In genomic region chr11:61964058-61964940, GRCh38 we compare ENCODE assay signal across 9 cellular contexts. TPM values are rescaled to one million over a fixed set of nuclear protein-coding genes. Genes with fewer than 3 reads are reported as not detected.
DNase-seq lines count a peak whose midpoint lies in the region; TF ChIP-seq lines count a peak whose summit lies in the region.
"Not testable (repeated sequence)": the region's sequence is repeated elsewhere in the genome, so short reads cannot be mapped to it uniquely, and the experiment has no call there.
"Had no signal": no experiment of that assay in that cellular context is flagged by ENCODE, and none has a peak within 500 bp of the region (broad histone marks: within the 10 kb centered on the region; RNA-seq: fewer than 3 reads in every experiment).

No MANE protein-coding gene starts in this region.

- BruUV-seq in PC-9 (replicated peaks; lab: Mats Ljungman, UMichigan): not testable (repeated sequence)

- not testable (repeated sequence) for H3K27me3 ChIP-seq in PC-9 (ENCODE audit: insufficient read depth, low read depth); mucosa of rectum (ENCODE audit: control insufficient read depth in 2 of 2, insufficient read depth in 2 of 2, low read length in 2 of 2); uterus

- DNase-seq in PC-9 (peak; percentile 64 to 71), cardiac fibroblast (ENCODE audit: low read depth in 2 of 2) (peak; percentile 20 to 27), uterus (peak in 1 of 2 donors; percentile 49)
- DNase-seq in activated T-cell treated with anti-CD3 and anti-CD28 coated beads, Interleukin-2, amount 50 U/mL, for 1 hour: peak; percentile 48
- DNase-seq in foreskin fibroblast; skeletal muscle cell (ENCODE audit: low read depth): not testable (repeated sequence)

- H3K9ac ChIP-seq in mucosa of rectum (ENCODE audit: low read depth in 1 of 2, low read length in 2 of 2): peak overlapping the region; percentile 64 to 97

- H3F3A ChIP-seq in PC-9 (ENCODE audit: insufficient read depth, low read depth): peaks cover 85% of the 10 kb centered on the region

- POLR2A ChIA-PET in PC-9 (lab: Charles Lee; ENCODE audit: unreplicated experiment): interaction anchor here (0.5 to 0.7 kb wide), 4 partner anchors 25 to 922 kb away, joined by 3 to 15 read pairs (median 6); no protein-coding TSS in a partner anchor

- H3K27ac ChIP-seq in PC-9 (peak overlapping the region; percentile 99), mucosa of rectum (ENCODE audit: low read depth in 2 of 2, low read length in 2 of 2) (peak overlapping the region; percentile 97 to 100), uterus (peak overlapping the region; percentile 100)

- H3K36me3 ChIP-seq in PC-9 (ENCODE audit: low read depth): peaks cover 31% of the 10 kb centered on the region
- H3K36me3 ChIP-seq in mucosa of rectum (ENCODE audit: control insufficient read depth in 2 of 2, insufficient read depth in 2 of 2, low read length in 2 of 2): peaks cover 28 to 39% of the 10 kb centered on the region in 2 donors
- not testable (repeated sequence) for H3K36me3 ChIP-seq in uterus

- peak overlapping the region; percentile 86; the same call in 1 of the 2 replicates for H3K4me3 ChIP-seq in GM08714 (ENCODE audit: low read length)
- H3K4me3 ChIP-seq in PC-9: peak overlapping the region; percentile 97
- H3K4me3 ChIP-seq in cardiac fibroblast (replicated peaks in 1 of 2; ENCODE audit: low read depth in 2 of 2, low read length in 2 of 2): peak overlapping the region; percentile 85 to 98
- peak overlapping the region; percentile 97 to 100 for H3K4me3 ChIP-seq in foreskin fibroblast (ENCODE audit: low read depth in 1 of 2, low read length in 2 of 2)
- H3K4me3 ChIP-seq in mucosa of rectum (ENCODE audit: low read length in 2 of 2): peak overlapping the region; percentile 90 to 100
- peak overlapping the region; percentile 91 for H3K4me3 ChIP-seq in skeletal muscle cell (ENCODE audit: low read depth, low read length)
- H3K4me3 ChIP-seq in uterus: peak overlapping the region in 1 of 2 donors; percentile 95

- H3K4me1 ChIP-seq in PC-9 (replicated peaks; ENCODE audit: insufficient read depth): peaks cover 53% of the 10 kb centered on the region
- H3K4me1 ChIP-seq in mucosa of rectum (ENCODE audit: control insufficient read depth in 2 of 2, insufficient read depth in 2 of 2, low read length in 2 of 2): peaks cover 32 to 35% of the 10 kb centered on the region in 2 donors
- not testable (repeated sequence) for H3K4me1 ChIP-seq in uterus

- H3K4me2 ChIP-seq in PC-9: peak overlapping the region; percentile 99

- H3K9me2 ChIP-seq in PC-9 (ENCODE audit: insufficient read depth): not testable (repeated sequence)

- not testable (repeated sequence) for TF ChIP-seq CTCF in PC-9 (conservative IDR thresholded peaks at IDR 0.05); cardiac fibroblast (IDR thresholded peaks at IDR 0.05; ENCODE audit: low read depth, low read length); foreskin fibroblast (IDR thresholded peaks at IDR 0.05; ENCODE audit: low read depth, low read length); uterus (IDR thresholded peaks at IDR 0.05)

- not testable (repeated sequence) for H3K9me3 ChIP-seq in PC-9 (ENCODE audit: insufficient read depth, low read depth); mucosa of rectum (ENCODE audit: control insufficient read depth in 2 of 2, low read length in 2 of 2); uterus

- H4K20me1 ChIP-seq in PC-9 (ENCODE audit: insufficient read depth): peaks cover 34% of the 10 kb centered on the region

- not testable (repeated sequence) for TF ChIP-seq POLR2A in uterus (IDR thresholded peaks at IDR 0.05)

- CTCF ChIA-PET in PC-9 (lab: Charles Lee): not testable (repeated sequence)

- H2AFZ ChIP-seq in PC-9: not testable (repeated sequence)

- peaks cover 57% of the 10 kb centered on the region for H3K79me2 ChIP-seq in PC-9 (ENCODE audit: low read depth)

- intact Hi-C loops in PC-9 (cut with micrococcal nuclease; ENCODE audit: unreplicated experiment): loop anchor here (5.0 kb wide), 1 partner anchor 67 kb away; no protein-coding TSS in a partner anchor
- intact Hi-C loops in uterus (cut with DNase I; ENCODE audit: low total_unique reads): not testable (repeated sequence)

RNA-seq across cellular contexts. Expression of gene FTH1, which starts 3.1 kb away (rescaled TPM):
- total RNA-seq in PC-9 (2021) (6,804 and 8,986 TPM in 2 replicates), uterus (1,000 to 10,000 TPM in 3 of 4 donors, 100 to 1,000 TPM in 1; 402 to 1,927 (median 1,615) TPM)

RNA-seq across cellular contexts. Expression of gene BEST1, which starts 14.1 kb away (rescaled TPM):
- total RNA-seq in PC-9 (2021): 0.81 and 1.2 TPM in 2 replicates
- 10 to 100 TPM in 1 of 4 donors, 1 to 10 TPM in 3; 3.3 to 11.1 (median 3.9) TPM for total RNA-seq in uterus
- total RNA-seq: activated CD8-positive, alpha-beta memory T cell treated with anti-CD3 and anti-CD28 coated beads for 36 hours had no signal

RNA-seq across cellular contexts. Expression of gene RAB3IL1, which starts 46.9 kb away (rescaled TPM):
- 4.4 and 10.4 TPM in 2 replicates for total RNA-seq in PC-9 (2021)
- 10 to 100 TPM; 12.6 to 60.3 (median 26.8) TPM for total RNA-seq in uterus
- total RNA-seq: activated CD8-positive, alpha-beta memory T cell treated with anti-CD3 and anti-CD28 coated beads for 36 hours had no signal
